15 cellular contexts compared by ENCODE assay signal in the genomic region with DNA sequence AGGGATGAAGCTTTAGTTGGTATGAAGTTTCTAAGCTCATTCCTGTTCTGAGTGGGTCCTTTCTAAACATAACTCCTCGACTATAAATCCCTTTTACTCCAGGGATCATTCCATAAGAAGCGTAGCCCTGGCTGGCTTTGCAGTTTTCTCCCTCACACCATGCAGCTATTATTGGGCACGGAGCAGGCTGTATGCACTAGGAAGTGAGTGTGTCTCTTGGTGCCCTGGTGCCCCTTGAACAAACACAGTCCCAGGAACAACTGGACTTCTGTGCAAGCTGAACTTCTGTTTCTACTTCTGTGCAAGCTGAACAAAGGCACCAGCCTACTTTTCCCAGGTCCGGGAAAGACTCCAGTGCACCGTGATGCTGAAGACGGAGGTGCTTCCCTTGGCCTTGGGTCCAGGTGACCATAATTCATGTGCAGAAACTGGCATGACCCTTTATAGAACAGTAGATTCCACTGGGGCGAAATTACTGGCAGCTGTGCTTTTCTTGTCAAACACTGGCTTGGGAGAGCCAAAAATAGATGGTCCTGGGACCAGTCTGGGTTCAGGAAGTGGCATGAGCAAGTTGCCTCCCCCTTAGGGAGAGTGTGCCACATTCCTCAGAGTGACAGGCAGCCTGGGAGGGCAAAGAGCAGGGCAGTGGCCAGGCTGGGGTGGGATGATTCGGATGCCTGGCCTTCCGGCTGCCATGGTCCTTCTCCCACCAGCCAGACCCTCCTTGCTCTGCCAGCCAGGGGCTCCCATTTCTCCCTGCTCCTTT.
A peak's percentile ranks its signal among the peaks of the same experiment; 100 is the strongest.
DNase-seq lines count a peak whose midpoint lies in the region; ATAC-seq and TF ChIP-seq lines count a peak whose summit lies in the region.
"Had no signal": no experiment of that assay in that cellular context is flagged by ENCODE, and none has a peak within 500 bp of the region (broad histone marks: within the 10 kb centered on the region; RNA-seq: fewer than 3 reads in every experiment).

No MANE protein-coding gene starts in this region.

- H3K27me3 Mint-ChIP-seq in activated naive CD4-positive, alpha-beta T cell treated with anti-CD3 and anti-CD28 coated beads for 36 hours (ENCODE audit: low read depth), result no peaks in the 10 kb centered on the region
- H3K27me3 Mint-ChIP-seq in naive thymus-derived CD4-positive, alpha-beta T cell, result peaks cover 0 to 6% (median 0%) of the 10 kb centered on the region in 5 donors

- H3K36me3 Mint-ChIP-seq in activated naive CD4-positive, alpha-beta T cell treated with anti-CD3 and anti-CD28 coated beads for 36 hours (ENCODE audit: low read depth), result no peaks in the 10 kb centered on the region
- H3K36me3 Mint-ChIP-seq in naive thymus-derived CD4-positive, alpha-beta T cell, result peaks cover 0 to 5% (median 0%) of the 10 kb centered on the region in 5 donors

- ATAC-seq in right cardiac atrium (peak; percentile 75), GM19324 (IDR thresholded peaks at IDR 0.05; ENCODE audit: low FRiP score, unreplicated experiment) (no peak)
- ATAC-seq in naive thymus-derived CD4-positive, alpha-beta T cell, result no peak
- ATAC-seq: A549, PC-3 had no signal

- H3K27me3 ChIP-seq in cardiac muscle cell (no peaks in the 10 kb centered on the region), right cardiac atrium (ENCODE audit: control insufficient read depth, insufficient read depth) (no peaks in the 10 kb centered on the region), tibial artery (no peaks in the 10 kb centered on the region)
- no peaks in the 10 kb centered on the region for H3K27me3 ChIP-seq in naive thymus-derived CD4-positive, alpha-beta T cell (ENCODE audit: control insufficient read depth in 2 of 2, insufficient read depth in 2 of 2, low read length in 2 of 2)
- H3K27me3 ChIP-seq: BLaER1 had no signal

- intact Hi-C loops in right cardiac atrium (cut with DNase I) (no loop called here), tibial artery (cut with DNase I; ENCODE audit: low total_unique reads) (no loop called here)
- intact Hi-C loops in activated naive CD4-positive, alpha-beta T cell treated with anti-CD3 and anti-CD28 coated beads for 36 hours (cut with micrococcal nuclease), result no loop called here
- intact Hi-C loops in naive thymus-derived CD4-positive, alpha-beta T cell (cut with micrococcal nuclease), result no loop called here

- TF ChIP-seq CTCF in cardiac muscle cell (IDR thresholded peaks at IDR 0.05; ENCODE audit: low read depth, low read length) (no peak), tibial artery (IDR thresholded peaks at IDR 0.05) (no peak)

- DNase-seq in RPMI7951 (ENCODE audit: low read depth), result peak; percentile 20
- DNase-seq in cardiac muscle cell (ENCODE audit: low read depth in 1 of 2, low spot score in 1 of 2), result peak in 1 of 2 donors; percentile 38
- peak in 1 of 3 donors; percentile 64 for DNase-seq in right cardiac atrium
- DNase-seq in tibial artery, result peak in 1 of 2 donors; percentile 76
- DNase-seq in activated naive CD4-positive, alpha-beta T cell treated with anti-CD3 and anti-CD28 coated beads for 36 hours, result no peak
- DNase-seq in naive thymus-derived CD4-positive, alpha-beta T cell, result no peak
- DNase-seq: DMS79, NCI-H1105 treated with DMSO at 0.1 percent for 48 hours, NCI-H187 treated with DMSO at 0.1 percent for 48 hours, NCI-H2227 treated with DMSO at 0.1 percent for 48 hours, NCI-H524, PC-3 had no signal

- no peak overlapping the region for H3K27ac Mint-ChIP-seq in activated naive CD4-positive, alpha-beta T cell treated with anti-CD3 and anti-CD28 coated beads for 36 hours
- no peak overlapping the region for H3K27ac Mint-ChIP-seq in naive thymus-derived CD4-positive, alpha-beta T cell

- H3K4me1 ChIP-seq in cardiac muscle cell (ENCODE audit: low read depth) (peaks cover 31% of the 10 kb centered on the region), right cardiac atrium (ENCODE audit: control insufficient read depth, insufficient read depth, low read length) (peaks cover 19% of the 10 kb centered on the region), tibial artery (peaks cover 0 to 60% (median 39%) of the 10 kb centered on the region in 4 donors)
- H3K4me1 ChIP-seq in naive thymus-derived CD4-positive, alpha-beta T cell (ENCODE audit: control insufficient read depth in 2 of 2, insufficient read depth in 2 of 2, low read length in 2 of 2), result peaks cover 0 to 4% of the 10 kb centered on the region in 2 donors
- H3K4me1 ChIP-seq: A549 had no signal

- WGBS in right cardiac atrium, result 67% methylated on average over 9 of the region's 9 CpGs

- POLR2A ChIA-PET in naive thymus-derived CD4-positive, alpha-beta T cell (lab: Charles Lee), result no interaction called here

- no peaks in the 10 kb centered on the region for H3K9me3 Mint-ChIP-seq in activated naive CD4-positive, alpha-beta T cell treated with anti-CD3 and anti-CD28 coated beads for 36 hours
- peaks cover 0 to 14% (median 0%) of the 10 kb centered on the region in 11 donors for H3K9me3 Mint-ChIP-seq in naive thymus-derived CD4-positive, alpha-beta T cell

- CTCF ChIA-PET in activated naive CD4-positive, alpha-beta T cell treated with anti-CD3 and anti-CD28 coated beads for 36 hours (lab: Charles Lee), result interaction anchor here (0.6 kb wide), 1 partner anchor 760 kb away, joined by 4 read pairs; no protein-coding TSS in a partner anchor
- CTCF ChIA-PET in naive thymus-derived CD4-positive, alpha-beta T cell (lab: Charles Lee), result no interaction called here

- H3K36me3 ChIP-seq in cardiac muscle cell, result no peaks in the 10 kb centered on the region
- no peaks in the 10 kb centered on the region for H3K36me3 ChIP-seq in tibial artery
- no peaks in the 10 kb centered on the region for H3K36me3 ChIP-seq in naive thymus-derived CD4-positive, alpha-beta T cell (ENCODE audit: control insufficient read depth in 2 of 3, insufficient read depth in 3 of 3, low read length in 3 of 3)
- H3K36me3 ChIP-seq: BLaER1 had no signal

- no peak overlapping the region for H3K4me3 Mint-ChIP-seq in activated naive CD4-positive, alpha-beta T cell treated with anti-CD3 and anti-CD28 coated beads for 36 hours
- H3K4me3 Mint-ChIP-seq in naive thymus-derived CD4-positive, alpha-beta T cell, result no peak overlapping the region

- H3K27ac ChIP-seq in cardiac muscle cell (peak overlapping the region; percentile 63), right cardiac atrium (ENCODE audit: low read length) (peak overlapping the region; percentile 84), tibial artery (peak overlapping the region; percentile 46 to 60)
- no peak overlapping the region for H3K27ac ChIP-seq in naive thymus-derived CD4-positive, alpha-beta T cell (ENCODE audit: low read depth, low read length)
- H3K27ac ChIP-seq: A549, BLaER1 had no signal

- H3K4me1 Mint-ChIP-seq in activated naive CD4-positive, alpha-beta T cell treated with anti-CD3 and anti-CD28 coated beads for 36 hours (ENCODE audit: low read depth), result peaks cover 4% of the 10 kb centered on the region
- peaks cover 0 to 19% (median 10%) of the 10 kb centered on the region in 7 donors for H3K4me1 Mint-ChIP-seq in naive thymus-derived CD4-positive, alpha-beta T cell

- no peak overlapping the region for H3K4me3 ChIP-seq in cardiac muscle cell
- H3K4me3 ChIP-seq in right cardiac atrium (ENCODE audit: low read length), result no peak overlapping the region
- H3K4me3 ChIP-seq in tibial artery, result peak overlapping the region in 1 of 2 donors; percentile 3
- H3K4me3 ChIP-seq in naive thymus-derived CD4-positive, alpha-beta T cell (ENCODE audit: low read length), result no peak overlapping the region
- H3K4me3 ChIP-seq: A549, BLaER1 had no signal

- H3K9me3 ChIP-seq in cardiac muscle cell (ENCODE audit: low read depth), result no peaks in the 10 kb centered on the region
- no peaks in the 10 kb centered on the region for H3K9me3 ChIP-seq in right cardiac atrium (ENCODE audit: control insufficient read depth, low read length)
- no peaks in the 10 kb centered on the region for H3K9me3 ChIP-seq in tibial artery
- H3K9me3 ChIP-seq in naive thymus-derived CD4-positive, alpha-beta T cell (ENCODE audit: control insufficient read depth in 2 of 3, low read length in 3 of 3), result no peaks in the 10 kb centered on the region
- H3K9me3 ChIP-seq: A549, BLaER1 had no signal

Comparison
In these comparisons a context has a peak if more than half of its experiments do, and no peak if none do; other contexts are left out.
1. ATAC-seq: peak in right cardiac atrium (2 of 2); none in GM19324 (single experiment) and naive thymus-derived CD4-positive, alpha-beta T cell (single experiment).